ENCODE assay signal across 9 cellular contexts in genomic region chr17:1779571-1780074, GRCh38. TPM values are rescaled to one million over a fixed set of nuclear protein-coding genes. Genes with fewer than 3 reads are reported as not detected.
DNase-seq lines count a peak whose midpoint lies in the region; ATAC-seq, FAIRE-seq and TF ChIP-seq lines count a peak whose summit lies in the region.
"Had no signal": no experiment of that assay in that cellular context is flagged by ENCODE, and none has a peak within 500 bp of the region (broad histone marks: within the 10 kb centered on the region; RNA-seq: fewer than 3 reads in every experiment).

No MANE protein-coding gene starts in this region.

- no peaks in the 10 kb centered on the region for H3K27me3 ChIP-seq in right cardiac atrium (ENCODE audit: control insufficient read depth, insufficient read depth)
- H3K27me3 ChIP-seq in smooth muscle cell (ENCODE audit: low read depth), result no peaks in the 10 kb centered on the region

- H3K9me3 ChIP-seq in right cardiac atrium (ENCODE audit: control insufficient read depth, low read length), result no peaks in the 10 kb centered on the region
- no peaks in the 10 kb centered on the region for H3K9me3 ChIP-seq in smooth muscle cell (replicated peaks; ENCODE audit: low read depth)

- H3K79me2 ChIP-seq in smooth muscle cell (ENCODE audit: low read depth), result no peaks in the 10 kb centered on the region

- H3K36me3 ChIP-seq in smooth muscle cell (ENCODE audit: low read depth), result no peaks in the 10 kb centered on the region

- peak; percentile 76 for FAIRE-seq in H54 (lab: Jason Lieb, UNC)

- H3K27ac ChIP-seq in right cardiac atrium (ENCODE audit: low read length) (peak overlapping the region; percentile 88), smooth muscle cell (ENCODE audit: low read depth) (peak overlapping the region; percentile 98)

- H3K4me1 ChIP-seq in right cardiac atrium (ENCODE audit: control insufficient read depth, insufficient read depth, low read length) (peaks cover 12% of the 10 kb centered on the region), smooth muscle cell (ENCODE audit: low read depth) (no peaks in the 10 kb centered on the region)

- H3K4me2 ChIP-seq in smooth muscle cell, result peak overlapping the region; percentile 67

- no peak for TF ChIP-seq CTCF in smooth muscle cell (IDR thresholded peaks at IDR 0.05; ENCODE audit: borderline replicate concordance, insufficient read depth, poor library complexity, severe bottlenecking)

- H4K20me1 ChIP-seq in smooth muscle cell (ENCODE audit: low read depth), result no peaks in the 10 kb centered on the region

- intact Hi-C loops in right cardiac atrium (cut with DNase I), result loop anchor here (5.0 to 10.0 kb wide), 3 partner anchors 52 to 125 kb away; partner anchors contain the start of gene WDR81 (in 2 of the 4)

- TF ChIP-seq POLR2A in H54 (IDR thresholded peaks at IDR 0.05; ENCODE audit: low read depth, low read length), result no peak

- ATAC-seq in right cardiac atrium (peak; percentile 28 to 49), HG02884 (IDR thresholded peaks at IDR 0.05; ENCODE audit: unreplicated experiment) (no peak), GM19397 (IDR thresholded peaks at IDR 0.05; ENCODE audit: unreplicated experiment) (no peak)

- no peak overlapping the region for H2AFZ ChIP-seq in smooth muscle cell (ENCODE audit: low read depth)

- DNase-seq in H54 (ENCODE audit: insufficient read length, low spot score) (peak; percentile 73), amniotic stem cell (lab: John Stamatoyannopoulos, UW) (peak; percentile 85), right cardiac atrium (peak; percentile 85 to 93 (median 85)), smooth muscle cell (lab: John Stamatoyannopoulos, UW; ENCODE audit: unreplicated experiment) (peak; percentile 32), GOT3 (lab: John Stamatoyannopoulos, UW) (no peak)
- no peak for DNase-seq in effector CD4-positive, alpha-beta T cell
- DNase-seq: stimulated activated naive CD4-positive, alpha-beta T cell treated with Interleukin-2 at 50 U/mL for 16 hours had no signal

- 34% methylated on average over 7 of the region's 7 CpGs for WGBS in right cardiac atrium
- 7% methylated on average over 7 of the region's 7 CpGs for WGBS in smooth muscle cell (ENCODE audit: low lambda C conversion rate)

- H3K4me3 ChIP-seq in right cardiac atrium (ENCODE audit: low read length) (no peak overlapping the region), smooth muscle cell (no peak overlapping the region)

- peaks cover 53% of the 10 kb centered on the region for H3F3A ChIP-seq in smooth muscle cell (ENCODE audit: low read depth)

- H3K9ac ChIP-seq in smooth muscle cell (ENCODE audit: low read depth), result peak overlapping the region; percentile 39

RNA-seq across cellular contexts. Expression of gene SERPINF1, which starts 17.8 kb away (rescaled TPM):
- total RNA-seq in right cardiac atrium, result 100 to 1,000 TPM; 160 to 288 (median 264) TPM
- polyA plus RNA-seq in right cardiac atrium, result 215 TPM
- total RNA-seq in smooth muscle cell, result 645 and 778 TPM in 2 replicates
- polyA plus RNA-seq in smooth muscle cell, result 370 and 498 TPM in 2 replicates

RNA-seq across cellular contexts. Expression of gene SERPINF2, which starts 37.0 kb away (rescaled TPM):
- total RNA-seq in right cardiac atrium (1 to 10 TPM in 3 of 4 donors, under 1 TPM in 1; 0.45 to 2.1 (median 1.2) TPM), smooth muscle cell (0.18 and 0.36 TPM in 2 replicates)
- polyA plus RNA-seq in right cardiac atrium (1.1 TPM), smooth muscle cell (0.22 and 0.66 TPM in 2 replicates)

RNA-seq across cellular contexts. Expression of gene SMYD4, which starts 50.1 kb away (rescaled TPM):
- total RNA-seq in right cardiac atrium, result 10 to 100 TPM; 10.3 to 14.6 (median 11.4) TPM
- polyA plus RNA-seq in right cardiac atrium, result 6.5 TPM
- 9.5 and 10.3 TPM in 2 replicates for total RNA-seq in smooth muscle cell
- 11.1 and 11.7 TPM in 2 replicates for polyA plus RNA-seq in smooth muscle cell

RNA-seq across cellular contexts. Expression of gene RPA1, which starts 50.2 kb away (rescaled TPM):
- total RNA-seq in right cardiac atrium (100 to 1,000 TPM in 1 of 4 donors, 10 to 100 TPM in 3; 68.1 to 103 (median 81.6) TPM), smooth muscle cell (25.2 and 29.6 TPM in 2 replicates)
- polyA plus RNA-seq in right cardiac atrium (28.0 TPM), smooth muscle cell (37.8 and 46.3 TPM in 2 replicates)

RNA-seq across cellular contexts. Expression of gene WDR81, which starts 55.1 kb away (rescaled TPM):
- total RNA-seq in right cardiac atrium (10 to 100 TPM in 3 of 4 donors, 1 to 10 TPM in 1; 9.2 to 11.2 (median 11.0) TPM), smooth muscle cell (5.6 and 5.7 TPM in 2 replicates)
- polyA plus RNA-seq in right cardiac atrium (10.2 TPM), smooth muscle cell (9.7 TPM in 2 replicates)

Comparison
In these comparisons a context has a peak if more than half of its experiments do, and no peak if none do; other contexts are left out.
1. DNase-seq: peak in H54 (single experiment), amniotic stem cell (single experiment), right cardiac atrium (3 of 3) and smooth muscle cell (single experiment); none in effector CD4-positive, alpha-beta T cell (single experiment) and GOT3 (single experiment).
2. ATAC-seq: peak in right cardiac atrium (2 of 2); none in HG02884 (single experiment) and GM19397 (single experiment).